Comparison of ENCODE assay signal across 1 cellular context in the genomic region with DNA sequence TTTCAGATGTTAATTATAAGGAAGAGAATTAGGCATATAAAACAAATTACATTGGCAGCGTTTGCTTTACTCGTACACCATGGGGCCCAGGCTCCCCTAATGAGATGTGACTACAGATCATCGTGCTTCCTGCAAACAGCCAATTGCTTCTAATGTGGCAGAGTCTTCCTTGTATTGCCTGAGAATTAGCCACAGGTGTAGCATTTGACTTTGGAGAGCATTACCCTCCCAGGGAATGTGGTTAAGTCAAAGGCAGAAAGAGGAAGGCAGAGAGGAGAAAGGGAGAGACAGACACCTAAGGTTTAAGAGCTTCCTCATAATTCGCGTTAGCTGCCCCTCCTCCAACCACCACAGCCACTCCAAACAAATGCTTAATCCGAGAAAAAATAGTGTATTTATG.
TF ChIP-seq lines count a peak whose summit lies in the region.

No MANE protein-coding gene starts in this region.

TF ChIP-seq in GM23338, 12 proteins besides CTCF, POLR2A, EP300 and RAD21 (continued from another document):
- TF ChIP-seq, protein P1, sequence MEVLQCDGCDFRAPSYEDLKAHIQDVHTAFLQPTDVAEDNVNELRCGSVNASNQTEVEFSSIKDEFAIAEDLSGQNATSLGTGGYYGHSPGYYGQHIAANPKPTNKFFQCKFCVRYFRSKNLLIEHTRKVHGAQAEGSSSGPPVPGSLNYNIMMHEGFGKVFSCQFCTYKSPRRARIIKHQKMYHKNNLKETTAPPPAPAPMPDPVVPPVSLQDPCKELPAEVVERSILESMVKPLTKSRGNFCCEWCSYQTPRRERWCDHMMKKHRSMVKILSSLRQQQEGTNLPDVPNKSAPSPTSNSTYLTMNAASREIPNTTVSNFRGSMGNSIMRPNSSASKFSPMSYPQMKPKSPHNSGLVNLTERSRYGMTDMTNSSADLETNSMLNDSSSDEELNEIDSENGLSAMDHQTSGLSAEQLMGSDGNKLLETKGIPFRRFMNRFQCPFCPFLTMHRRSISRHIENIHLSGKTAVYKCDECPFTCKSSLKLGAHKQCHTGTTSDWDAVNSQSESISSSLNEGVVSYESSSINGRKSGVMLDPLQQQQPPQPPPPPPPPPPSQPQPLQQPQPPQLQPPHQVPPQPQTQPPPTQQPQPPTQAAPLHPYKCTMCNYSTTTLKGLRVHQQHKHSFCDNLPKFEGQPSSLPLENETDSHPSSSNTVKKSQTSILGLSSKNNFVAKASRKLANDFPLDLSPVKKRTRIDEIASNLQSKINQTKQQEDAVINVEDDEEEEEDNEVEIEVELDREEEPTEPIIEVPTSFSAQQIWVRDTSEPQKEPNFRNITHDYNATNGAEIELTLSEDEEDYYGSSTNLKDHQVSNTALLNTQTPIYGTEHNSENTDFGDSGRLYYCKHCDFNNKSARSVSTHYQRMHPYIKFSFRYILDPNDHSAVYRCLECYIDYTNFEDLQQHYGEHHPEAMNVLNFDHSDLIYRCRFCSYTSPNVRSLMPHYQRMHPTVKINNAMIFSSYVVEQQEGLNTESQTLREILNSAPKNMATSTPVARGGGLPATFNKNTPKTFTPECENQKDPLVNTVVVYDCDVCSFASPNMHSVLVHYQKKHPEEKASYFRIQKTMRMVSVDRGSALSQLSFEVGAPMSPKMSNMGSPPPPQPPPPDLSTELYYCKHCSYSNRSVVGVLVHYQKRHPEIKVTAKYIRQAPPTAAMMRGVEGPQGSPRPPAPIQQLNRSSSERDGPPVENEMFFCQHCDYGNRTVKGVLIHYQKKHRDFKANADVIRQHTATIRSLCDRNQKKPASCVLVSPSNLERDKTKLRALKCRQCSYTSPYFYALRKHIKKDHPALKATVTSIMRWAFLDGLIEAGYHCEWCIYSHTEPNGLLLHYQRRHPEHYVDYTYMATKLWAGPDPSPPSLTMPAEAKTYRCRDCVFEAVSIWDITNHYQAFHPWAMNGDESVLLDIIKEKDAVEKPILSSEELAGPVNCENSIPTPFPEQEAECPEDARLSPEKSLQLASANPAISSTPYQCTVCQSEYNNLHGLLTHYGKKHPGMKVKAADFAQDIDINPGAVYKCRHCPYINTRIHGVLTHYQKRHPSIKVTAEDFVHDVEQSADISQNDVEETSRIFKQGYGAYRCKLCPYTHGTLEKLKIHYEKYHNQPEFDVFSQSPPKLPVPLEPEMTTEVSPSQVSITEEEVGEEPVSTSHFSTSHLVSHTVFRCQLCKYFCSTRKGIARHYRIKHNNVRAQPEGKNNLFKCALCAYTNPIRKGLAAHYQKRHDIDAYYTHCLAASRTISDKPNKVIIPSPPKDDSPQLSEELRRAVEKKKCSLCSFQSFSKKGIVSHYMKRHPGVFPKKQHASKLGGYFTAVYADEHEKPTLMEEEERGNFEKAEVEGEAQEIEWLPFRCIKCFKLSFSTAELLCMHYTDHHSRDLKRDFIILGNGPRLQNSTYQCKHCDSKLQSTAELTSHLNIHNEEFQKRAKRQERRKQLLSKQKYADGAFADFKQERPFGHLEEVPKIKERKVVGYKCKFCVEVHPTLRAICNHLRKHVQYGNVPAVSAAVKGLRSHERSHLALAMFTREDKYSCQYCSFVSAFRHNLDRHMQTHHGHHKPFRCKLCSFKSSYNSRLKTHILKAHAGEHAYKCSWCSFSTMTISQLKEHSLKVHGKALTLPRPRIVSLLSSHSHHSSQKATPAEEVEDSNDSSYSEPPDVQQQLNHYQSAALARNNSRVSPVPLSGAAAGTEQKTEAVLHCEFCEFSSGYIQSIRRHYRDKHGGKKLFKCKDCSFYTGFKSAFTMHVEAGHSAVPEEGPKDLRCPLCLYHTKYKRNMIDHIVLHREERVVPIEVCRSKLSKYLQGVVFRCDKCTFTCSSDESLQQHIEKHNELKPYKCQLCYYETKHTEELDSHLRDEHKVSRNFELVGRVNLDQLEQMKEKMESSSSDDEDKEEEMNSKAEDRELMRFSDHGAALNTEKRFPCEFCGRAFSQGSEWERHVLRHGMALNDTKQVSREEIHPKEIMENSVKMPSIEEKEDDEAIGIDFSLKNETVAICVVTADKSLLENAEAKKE (CRISPR knock-in tag; IDR thresholded peaks at IDR 0.05): no peak
- TF ChIP-seq, protein P2, sequence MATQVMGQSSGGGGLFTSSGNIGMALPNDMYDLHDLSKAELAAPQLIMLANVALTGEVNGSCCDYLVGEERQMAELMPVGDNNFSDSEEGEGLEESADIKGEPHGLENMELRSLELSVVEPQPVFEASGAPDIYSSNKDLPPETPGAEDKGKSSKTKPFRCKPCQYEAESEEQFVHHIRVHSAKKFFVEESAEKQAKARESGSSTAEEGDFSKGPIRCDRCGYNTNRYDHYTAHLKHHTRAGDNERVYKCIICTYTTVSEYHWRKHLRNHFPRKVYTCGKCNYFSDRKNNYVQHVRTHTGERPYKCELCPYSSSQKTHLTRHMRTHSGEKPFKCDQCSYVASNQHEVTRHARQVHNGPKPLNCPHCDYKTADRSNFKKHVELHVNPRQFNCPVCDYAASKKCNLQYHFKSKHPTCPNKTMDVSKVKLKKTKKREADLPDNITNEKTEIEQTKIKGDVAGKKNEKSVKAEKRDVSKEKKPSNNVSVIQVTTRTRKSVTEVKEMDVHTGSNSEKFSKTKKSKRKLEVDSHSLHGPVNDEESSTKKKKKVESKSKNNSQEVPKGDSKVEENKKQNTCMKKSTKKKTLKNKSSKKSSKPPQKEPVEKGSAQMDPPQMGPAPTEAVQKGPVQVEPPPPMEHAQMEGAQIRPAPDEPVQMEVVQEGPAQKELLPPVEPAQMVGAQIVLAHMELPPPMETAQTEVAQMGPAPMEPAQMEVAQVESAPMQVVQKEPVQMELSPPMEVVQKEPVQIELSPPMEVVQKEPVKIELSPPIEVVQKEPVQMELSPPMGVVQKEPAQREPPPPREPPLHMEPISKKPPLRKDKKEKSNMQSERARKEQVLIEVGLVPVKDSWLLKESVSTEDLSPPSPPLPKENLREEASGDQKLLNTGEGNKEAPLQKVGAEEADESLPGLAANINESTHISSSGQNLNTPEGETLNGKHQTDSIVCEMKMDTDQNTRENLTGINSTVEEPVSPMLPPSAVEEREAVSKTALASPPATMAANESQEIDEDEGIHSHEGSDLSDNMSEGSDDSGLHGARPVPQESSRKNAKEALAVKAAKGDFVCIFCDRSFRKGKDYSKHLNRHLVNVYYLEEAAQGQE (IDR thresholded peaks at IDR 0.05; ENCODE audit: unreplicated experiment): no peak
